11 cellular contexts compared by ENCODE assay signal in genomic region chr5:14767942-14768837, GRCh38.
DNase-seq lines count a peak whose midpoint lies in the region; ATAC-seq and TF ChIP-seq lines count a peak whose summit lies in the region.
"Had no signal": no experiment of that assay in that cellular context is flagged by ENCODE, and none has a peak within 500 bp of the region (broad histone marks: within the 10 kb centered on the region; RNA-seq: fewer than 3 reads in every experiment).

No MANE protein-coding gene starts in this region.

- no peak for TF ChIP-seq CTCF in brain (conservative IDR thresholded peaks at IDR 0.05)

- intact Hi-C loops in naive thymus-derived CD4-positive, alpha-beta T cell (cut with micrococcal nuclease) = no loop called here
- intact Hi-C loops in activated T-helper 2 cell treated with anti-CD3 and anti-CD28 coated beads, Interferon-gamma antibody, Interleukin-2, Interleukin-4, amounts not matched to agents 10 μg/mL and 5 μg/mL and 100 μg/mL, durations not matched to agents 14 hours and 24 hours and 36 hours (cut with micrococcal nuclease) = no loop called here

- H3K27ac ChIP-seq in naive thymus-derived CD4-positive, alpha-beta T cell (ENCODE audit: low read depth, low read length) = no peak overlapping the region
- H3K27ac ChIP-seq: lower lobe of right lung had no signal

- H3K4me3 ChIP-seq in naive thymus-derived CD4-positive, alpha-beta T cell (ENCODE audit: low read length) = no peak overlapping the region
- H3K4me3 ChIP-seq: lower lobe of right lung had no signal

- H3K27me3 Mint-ChIP-seq in brain = no peaks in the 10 kb centered on the region
- no peaks in the 10 kb centered on the region for H3K27me3 Mint-ChIP-seq in naive thymus-derived CD4-positive, alpha-beta T cell
- H3K27me3 Mint-ChIP-seq in activated T-helper 2 cell treated with anti-CD3 and anti-CD28 coated beads, Interferon-gamma antibody, Interleukin-2, Interleukin-4, amounts not matched to agents 10 μg/mL and 5 μg/mL and 100 μg/mL, durations not matched to agents 14 hours and 24 hours and 36 hours (ENCODE audit: low read depth) = no peaks in the 10 kb centered on the region

- H3K27me3 ChIP-seq in naive thymus-derived CD4-positive, alpha-beta T cell (ENCODE audit: control insufficient read depth in 2 of 2, insufficient read depth in 2 of 2, low read length in 2 of 2) = no peaks in the 10 kb centered on the region

- DNase-seq in DMS79 (lab: John Stamatoyannopoulos, UW) = peak; percentile 38
- peak; percentile 88 to 97 (median 91) for DNase-seq in NCI-H1417 (lab: John Stamatoyannopoulos, UW)
- DNase-seq in activated CD4-positive, alpha-beta T cell treated with anti-CD3 and anti-CD28 coated beads for 1 hour = no peak
- no peak for DNase-seq in naive thymus-derived CD4-positive, alpha-beta T cell
- no peak for DNase-seq in activated T-helper 2 cell treated with anti-CD3 and anti-CD28 coated beads, Interferon-gamma antibody, Interleukin-2, Interleukin-4, amounts not matched to agents 10 μg/mL and 5 μg/mL and 100 μg/mL, durations not matched to agents 14 hours and 24 hours and 36 hours (ENCODE audit: low spot score)
- DNase-seq: activated CD4-positive, alpha-beta T cell treated with anti-CD3 and anti-CD28 coated beads, Interleukin-2, amount 50 U/mL, for 1 hour; lower lobe of right lung; NCI-H226 had no signal

- H3K4me1 Mint-ChIP-seq in brain = peaks cover 72% of the 10 kb centered on the region
- peaks cover 4 to 34% (median 20%) of the 10 kb centered on the region in 7 donors for H3K4me1 Mint-ChIP-seq in naive thymus-derived CD4-positive, alpha-beta T cell
- peaks cover 11% of the 10 kb centered on the region for H3K4me1 Mint-ChIP-seq in activated T-helper 2 cell treated with anti-CD3 and anti-CD28 coated beads, Interferon-gamma antibody, Interleukin-2, Interleukin-4, amounts not matched to agents 10 μg/mL and 5 μg/mL and 100 μg/mL, durations not matched to agents 14 hours and 24 hours and 36 hours (ENCODE audit: low read depth)

- H3K9me3 Mint-ChIP-seq in brain = no peaks in the 10 kb centered on the region
- H3K9me3 Mint-ChIP-seq in naive thymus-derived CD4-positive, alpha-beta T cell = no peaks in the 10 kb centered on the region
- H3K9me3 Mint-ChIP-seq in activated T-helper 2 cell treated with anti-CD3 and anti-CD28 coated beads, Interferon-gamma antibody, Interleukin-2, Interleukin-4, amounts not matched to agents 10 μg/mL and 5 μg/mL and 100 μg/mL, durations not matched to agents 14 hours and 24 hours and 36 hours = no peaks in the 10 kb centered on the region

- H3K4me3 Mint-ChIP-seq in brain = peak overlapping the region in 1 of 5 experiments; percentile 64
- H3K4me3 Mint-ChIP-seq in naive thymus-derived CD4-positive, alpha-beta T cell = no peak overlapping the region
- no peak overlapping the region for H3K4me3 Mint-ChIP-seq in activated T-helper 2 cell treated with anti-CD3 and anti-CD28 coated beads, Interferon-gamma antibody, Interleukin-2, Interleukin-4, amounts not matched to agents 10 μg/mL and 5 μg/mL and 100 μg/mL, durations not matched to agents 14 hours and 24 hours and 36 hours (ENCODE audit: low read depth)

- CTCF ChIA-PET in naive thymus-derived CD4-positive, alpha-beta T cell (lab: Charles Lee) = no interaction called here

- H3K27ac Mint-ChIP-seq in brain = peak overlapping the region in 3 of 5 experiments; percentile 42 to 95 (median 90)
- H3K27ac Mint-ChIP-seq in naive thymus-derived CD4-positive, alpha-beta T cell = peak overlapping the region in 2 of 9 donors; percentile 28 to 60
- H3K27ac Mint-ChIP-seq in activated T-helper 2 cell treated with anti-CD3 and anti-CD28 coated beads, Interferon-gamma antibody, Interleukin-2, Interleukin-4, amounts not matched to agents 10 μg/mL and 5 μg/mL and 100 μg/mL, durations not matched to agents 14 hours and 24 hours and 36 hours = no peak overlapping the region

- peaks cover 8% of the 10 kb centered on the region for H3K36me3 Mint-ChIP-seq in brain
- peaks cover 4 to 45% (median 8%) of the 10 kb centered on the region in 5 donors for H3K36me3 Mint-ChIP-seq in naive thymus-derived CD4-positive, alpha-beta T cell
- H3K36me3 Mint-ChIP-seq in activated T-helper 2 cell treated with anti-CD3 and anti-CD28 coated beads, Interferon-gamma antibody, Interleukin-2, Interleukin-4, amounts not matched to agents 10 μg/mL and 5 μg/mL and 100 μg/mL, durations not matched to agents 14 hours and 24 hours and 36 hours (ENCODE audit: low read depth) = peaks cover 23% of the 10 kb centered on the region

- peaks cover 0 to 11% (median 0%) of the 10 kb centered on the region in 3 experiments for H3K36me3 ChIP-seq in naive thymus-derived CD4-positive, alpha-beta T cell (ENCODE audit: control insufficient read depth in 2 of 3, insufficient read depth in 3 of 3, low read length in 3 of 3)
- H3K36me3 ChIP-seq: lower lobe of right lung had no signal

- H3K9me3 ChIP-seq in naive thymus-derived CD4-positive, alpha-beta T cell (ENCODE audit: control insufficient read depth in 2 of 3, low read length in 3 of 3) = no peaks in the 10 kb centered on the region
- H3K9me3 ChIP-seq: lower lobe of right lung had no signal

- ATAC-seq in GM21737 (IDR thresholded peaks at IDR 0.05; ENCODE audit: unreplicated experiment) (peak; percentile 75), HG02981 (IDR thresholded peaks at IDR 0.05; ENCODE audit: unreplicated experiment) (no peak)
- ATAC-seq in naive thymus-derived CD4-positive, alpha-beta T cell = no peak
- ATAC-seq: lower lobe of right lung had no signal

- no peaks in the 10 kb centered on the region for H3K4me1 ChIP-seq in naive thymus-derived CD4-positive, alpha-beta T cell (ENCODE audit: control insufficient read depth in 2 of 2, insufficient read depth in 2 of 2, low read length in 2 of 2)

- POLR2A ChIA-PET in naive thymus-derived CD4-positive, alpha-beta T cell (lab: Charles Lee) = no interaction called here

Comparison
In these comparisons a context has a peak if more than half of its experiments do, and no peak if none do; other contexts are left out.
1. DNase-seq: peak in DMS79 (single experiment) and NCI-H1417 (3 of 3); none in activated CD4-positive, alpha-beta T cell treated with anti-CD3 and anti-CD28 coated beads for 1 hour (single experiment), naive thymus-derived CD4-positive, alpha-beta T cell (0 of 9) and activated T-helper 2 cell treated with anti-CD3 and anti-CD28 coated beads, Interferon-gamma antibody, Interleukin-2, Interleukin-4, amounts not matched to agents 10 μg/mL and 5 μg/mL and 100 μg/mL, durations not matched to agents 14 hours and 24 hours and 36 hours (single experiment).